In the genomic region with DNA sequence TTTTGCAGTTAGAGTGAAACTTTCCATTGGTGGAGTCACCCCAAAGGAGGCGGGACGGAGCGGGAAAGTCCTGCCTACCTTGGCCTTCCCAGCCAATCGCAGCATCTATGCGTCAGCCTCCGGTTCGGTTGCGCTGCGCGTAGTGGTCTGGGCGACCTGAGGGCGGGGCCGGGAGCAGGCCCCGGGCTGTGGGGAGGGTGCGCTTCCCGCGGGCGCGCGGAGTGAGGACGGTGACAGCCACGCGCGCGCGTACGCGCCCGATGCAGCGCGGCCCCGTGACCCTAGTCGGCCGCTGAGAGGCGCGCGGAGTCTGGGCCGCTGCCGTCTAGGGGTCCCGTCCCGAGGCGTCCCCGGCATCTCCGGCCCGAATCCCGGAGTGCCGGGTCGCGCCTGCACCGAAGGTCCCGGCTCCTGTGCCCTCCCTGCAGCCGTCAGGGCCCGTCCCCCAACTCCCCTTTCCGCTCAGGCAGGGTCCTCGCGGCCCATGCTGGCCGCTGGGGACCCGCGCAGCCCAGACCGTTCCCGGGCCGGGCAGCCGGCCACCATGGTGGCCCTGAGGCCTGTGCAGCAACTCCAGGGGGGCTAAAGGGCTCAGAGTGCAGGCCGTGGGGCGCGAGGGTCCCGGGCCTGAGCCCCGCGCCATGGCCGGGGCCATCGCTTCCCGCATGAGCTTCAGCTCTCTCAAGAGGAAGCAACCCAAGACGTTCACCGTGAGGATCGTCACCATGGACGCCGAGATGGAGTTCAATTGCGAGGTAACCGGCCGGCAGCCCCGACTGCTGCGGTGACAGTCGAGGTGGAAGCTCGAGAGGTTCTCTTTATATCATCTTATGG, we compare ENCODE assay signal across 8 cellular contexts. TPM values are rescaled to one million over a fixed set of nuclear protein-coding genes. Genes with fewer than 3 reads are reported as not detected.
DNase-seq lines count a peak whose midpoint lies in the region; TF ChIP-seq lines count a peak whose summit lies in the region.

Gene NF2 (plus strand): TSS at position 276 of the 834 bp plus-strand sequence. CDS start 366 bp downstream, at position 642.

- peaks cover 3% of the 10 kb centered on the region for H3K36me3 Mint-ChIP-seq in activated naive CD4-positive, alpha-beta T cell treated with anti-CD3 and anti-CD28 coated beads for 36 hours (ENCODE audit: low read depth)

- no peak within 1 kb of the TSS for H4K8ac ChIP-seq in neuronal stem cell (ENCODE audit: low read depth, low read length)

- peaks cover 1 to 2% of the 10 kb centered on the region in 2 donors for H3K4me1 ChIP-seq in neuronal stem cell (ENCODE audit: control insufficient read depth in 2 of 2, insufficient read depth in 1 of 2, low read depth in 1 of 2, low read length in 2 of 2)

- H2BK15ac ChIP-seq in neuronal stem cell (ENCODE audit: low read length), result peak within 1 kb of the TSS; percentile 74

- peak within 1 kb of the TSS; percentile 63 for H3K27ac ChIP-seq in neuronal stem cell (replicated peaks; ENCODE audit: low read length)

- no peak within 1 kb of the TSS for H4K91ac ChIP-seq in neuronal stem cell (ENCODE audit: low read depth, low read length, poor library complexity)

- no peak within 1 kb of the TSS for H3K23ac ChIP-seq in neuronal stem cell (ENCODE audit: low read depth, low read length, poor library complexity)

- no peak within 1 kb of the TSS for H3K14ac ChIP-seq in neuronal stem cell (ENCODE audit: low read length)

- no CpG with 5 or more reads among the region's 84 CpGs for WGBS in neuronal stem cell (ENCODE audit: extremely low coverage in 2 of 2, insufficient read length in 2 of 2, insufficient replicate concordance in 1 of 2), 2 donors

- no peak within 1 kb of the TSS for H2BK120ac ChIP-seq in neuronal stem cell (ENCODE audit: low read depth, low read length)

- H3K18ac ChIP-seq in neuronal stem cell (ENCODE audit: low read length), result peak within 1 kb of the TSS; percentile 95

- H3K9ac ChIP-seq in neuronal stem cell (ENCODE audit: low read depth, low read length, poor library complexity), result peak within 1 kb of the TSS; percentile 85

- peaks cover 0 to 10% of the 10 kb centered on the region in 2 donors for H3K36me3 ChIP-seq in neuronal stem cell (replicated peaks in 1 of 2; ENCODE audit: control insufficient read depth in 2 of 2, insufficient read depth in 2 of 2, low read length in 2 of 2)

- H3K79me1 ChIP-seq in neuronal stem cell (ENCODE audit: low read depth, low read length), result no peaks in the 10 kb centered on the region

- H3K9me3 ChIP-seq in neuronal stem cell (replicated peaks in 1 of 2; ENCODE audit: control insufficient read depth in 2 of 2, insufficient read depth in 1 of 2, low read depth in 1 of 2, low read length in 2 of 2), result peaks cover 0 to 4% of the 10 kb centered on the region in 2 donors

- no peaks in the 10 kb centered on the region for H3K9me3 Mint-ChIP-seq in activated naive CD4-positive, alpha-beta T cell treated with anti-CD3 and anti-CD28 coated beads for 36 hours

- CTCF ChIA-PET in activated naive CD4-positive, alpha-beta T cell treated with anti-CD3 and anti-CD28 coated beads for 36 hours (lab: Charles Lee), result interaction anchor here (0.8 to 3.8 kb wide), 8 partner anchors 12 to 402 kb away, joined by 3 to 16 read pairs (median 6); no protein-coding TSS in a partner anchor

- peak within 1 kb of the TSS; percentile 92 for H3K4me3 Mint-ChIP-seq in activated naive CD4-positive, alpha-beta T cell treated with anti-CD3 and anti-CD28 coated beads for 36 hours

- intact Hi-C loops in activated naive CD4-positive, alpha-beta T cell treated with anti-CD3 and anti-CD28 coated beads for 36 hours (cut with micrococcal nuclease), result loop anchor here (1.0 to 10.0 kb wide), 9 partner anchors 13 to 661 kb away; partner anchors contain the start of genes ASCC2, MTMR3, NIPSNAP1 and OSM

- H3K4me2 ChIP-seq in neuronal stem cell (ENCODE audit: insufficient read depth, low read length, poor library complexity, severe bottlenecking), result peak within 1 kb of the TSS; percentile 95

- H3K4me3 ChIP-seq in HFF-Myc (replicated peaks; ENCODE audit: low read depth, low read length) (peak within 1 kb of the TSS; percentile 96), neuronal stem cell (ENCODE audit: low read length in 2 of 2) (peak within 1 kb of the TSS; percentile 66 to 94)

- H2AK5ac ChIP-seq in neuronal stem cell (ENCODE audit: low read depth, low read length), result no peak within 1 kb of the TSS

- peak within 1 kb of the TSS; percentile 97 for H3K27ac Mint-ChIP-seq in activated naive CD4-positive, alpha-beta T cell treated with anti-CD3 and anti-CD28 coated beads for 36 hours

- H3K4me1 Mint-ChIP-seq in activated naive CD4-positive, alpha-beta T cell treated with anti-CD3 and anti-CD28 coated beads for 36 hours (ENCODE audit: low read depth), result peaks cover 22% of the 10 kb centered on the region

- H3K27me3 ChIP-seq in neuronal stem cell (ENCODE audit: control insufficient read depth in 3 of 3, insufficient read depth in 3 of 3, low read depth in 1 of 3, low read length in 3 of 3), result no peaks in the 10 kb centered on the region

- H3K27me3 Mint-ChIP-seq in activated naive CD4-positive, alpha-beta T cell treated with anti-CD3 and anti-CD28 coated beads for 36 hours (ENCODE audit: low read depth), result no peaks in the 10 kb centered on the region

- H3K4ac ChIP-seq in neuronal stem cell (ENCODE audit: low read length), result no peak within 1 kb of the TSS

- H2BK5ac ChIP-seq in neuronal stem cell (ENCODE audit: low read length), result no peak within 1 kb of the TSS

- DNase-seq in GM04504 (ENCODE audit: low read depth) (peak; percentile 99), HFF-Myc (ENCODE audit: extremely low read depth, low read depth) (peak; percentile 98), MV-4-11 (lab: John Stamatoyannopoulos, UW) (peak; percentile 100), SK-N-DZ (ENCODE audit: low spot score) (peak; percentile 99), foreskin melanocyte (peak; percentile 99), neuronal stem cell (ENCODE audit: low spot score) (peak; percentile 99)
- peak; percentile 99 for DNase-seq in activated naive CD4-positive, alpha-beta T cell treated with anti-CD3 and anti-CD28 coated beads for 36 hours

- peak within 1 kb of the TSS; percentile 97 for H2AFZ ChIP-seq in neuronal stem cell (ENCODE audit: low read length)

- TF ChIP-seq CTCF in HFF-Myc (IDR thresholded peaks at IDR 0.05; ENCODE audit: low read depth, low read length, missing control alignments) (no peak), subcutaneous adipose tissue (IDR thresholded peaks at IDR 0.05; ENCODE audit: low read depth) (no peak)

- H2BK12ac ChIP-seq in neuronal stem cell (ENCODE audit: low read length), result peak within 1 kb of the TSS; percentile 22

RNA-seq across cellular contexts. Expression of gene NF2, which starts in this region (rescaled TPM):
- polyA plus RNA-seq in SK-N-DZ (2014; cell fraction: cytosol; rRNA removed), result 18.0 and 18.4 TPM in 2 replicates
- 7.8 and 9.1 TPM in 2 replicates for polyA plus RNA-seq in SK-N-DZ (2014; cell fraction: nucleus; rRNA removed)
- 10 to 100 TPM; 29.8 to 30.0 TPM for total RNA-seq in activated naive CD4-positive, alpha-beta T cell treated with anti-CD3 and anti-CD28 coated beads for 36 hours
- 12.1 TPM for polyA plus RNA-seq in neuronal stem cell (2013, experiment 1 of 2)
- polyA plus RNA-seq in neuronal stem cell (2013, experiment 2 of 2), result 13.0 TPM
- 10 to 100 TPM; 18.9 to 28.6 (median 20.7) TPM for total RNA-seq in subcutaneous adipose tissue

Comparison
In these comparisons a context has a peak if more than half of its experiments do, and no peak if none do; other contexts are left out.
1. Peak in every context shown above with its lines: DNase-seq, H3K4me3 ChIP-seq and H3K27ac ChIP-seq.